17 cellular contexts compared by ENCODE assay signal in the genomic region with DNA sequence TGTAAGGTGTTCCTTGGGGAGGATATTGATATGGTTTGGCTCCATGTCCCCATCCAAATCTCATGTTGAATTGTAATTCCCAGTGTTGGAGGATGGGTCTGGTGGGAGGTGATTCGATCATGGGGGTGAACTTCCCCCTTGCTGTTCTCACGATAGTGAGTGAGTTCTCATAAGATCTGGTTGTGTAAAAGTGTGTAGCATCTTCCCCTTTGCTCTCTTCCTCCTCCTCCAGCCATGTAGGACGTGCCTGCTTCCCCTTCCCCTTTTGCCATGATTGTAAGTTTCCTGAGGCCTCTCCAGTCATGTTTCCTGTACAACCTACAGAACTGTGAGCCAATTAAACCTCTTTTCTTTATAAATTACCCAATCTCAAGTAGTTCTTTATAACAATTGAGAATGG.
DNase-seq lines count a peak whose midpoint lies in the region; ATAC-seq, FAIRE-seq and TF ChIP-seq lines count a peak whose summit lies in the region.
"Had no signal": no experiment of that assay in that cellular context is flagged by ENCODE, and none has a peak within 500 bp of the region (broad histone marks: within the 10 kb centered on the region; RNA-seq: fewer than 3 reads in every experiment).

No MANE protein-coding gene starts in this region.

- WGBS in GM12878 (ENCODE audit: insufficient coverage, insufficient replicate concordance, low lambda C conversion rate, missing lambda C conversion rate) = 43% methylated on average over 3 of the region's 3 CpGs

- in situ Hi-C loops in GM12878 (cut with MboI) = no loop called here
- in situ Hi-C loops in KBM-7 (cut with MboI; ENCODE audit: low pct_unique_long_range_greater_than_20kb, low sequenced_read_pairs) = no loop called here

- no peaks in the 10 kb centered on the region for H3K36me3 Mint-ChIP-seq in nephron (ENCODE audit: low read depth)
- H3K36me3 Mint-ChIP-seq: CD8-positive, alpha-beta T cell had no signal

- BruUV-seq in GM12878 (replicated peaks; lab: Mats Ljungman, UMichigan) = no TSS peak

- no peak for TF ChIP-seq RAD21 in GM12878 (IDR thresholded peaks at IDR 0.05; ENCODE audit: insufficient read depth, low read depth, low read length)

- no peaks in the 10 kb centered on the region for H4K20me1 ChIP-seq in GM12878 (ENCODE audit: control insufficient read depth, insufficient read depth)

- ATAC-seq in GM12878 (no peak), HG03039 (IDR thresholded peaks at IDR 0.05; ENCODE audit: unreplicated experiment) (no peak)
- ATAC-seq: CD8-positive, alpha-beta T cell; GM23338; HCT116 had no signal

- no peak overlapping the region for H3K4me3 ChIP-seq in GM12878
- H3K4me3 ChIP-seq: GM23338 had no signal

- intact Hi-C loops in GM12878 (cut with micrococcal nuclease; ENCODE audit: unreplicated experiment) = no loop called here

- DNase-seq in MV-4-11 (lab: John Stamatoyannopoulos, UW) (peak; percentile 3), GM12878 (ENCODE audit: low read depth, low spot score) (no peak), KBM-7 (no peak)
- no peak for DNase-seq in activated T-cell treated with anti-CD3 and anti-CD28 coated beads, Interleukin-2, amount 50 U/mL, for 1 hour
- DNase-seq: C1 segment of cervical spinal cord; Caco-2; CD4-positive, CD25-positive, alpha-beta regulatory T cell; CD8-positive, alpha-beta T cell; DMS153; DND-41; H9 had no signal

- TF ChIP-seq CTCF in GM12878 (IDR thresholded peaks at IDR 0.05 in 2 of 3, conservative IDR thresholded peaks at IDR 0.05 in 1 of 3; ENCODE audit: control insufficient read depth in 2 of 3, extremely low read depth in 1 of 3, insufficient read depth in 1 of 3, low read depth in 3 of 3, low read length in 3 of 3) (no peak), nephron (IDR thresholded peaks at IDR 0.05; ENCODE audit: unreplicated experiment in 3 of 3) (no peak)

- no peak overlapping the region for H3K9ac ChIP-seq in GM12878 (ENCODE audit: control insufficient read depth, insufficient read depth, low read length)

- no peaks in the 10 kb centered on the region for H3K79me2 ChIP-seq in GM12878 (ENCODE audit: control insufficient read depth, insufficient read depth, low read length)

- no peak for TF ChIP-seq POLR2A in GM12878 (IDR thresholded peaks at IDR 0.05; ENCODE audit: low read depth, low read length)

- H3K27ac ChIP-seq in GM12878 (ENCODE audit: control insufficient read depth, insufficient read depth) = no peak overlapping the region

- peaks cover 37% of the 10 kb centered on the region for H3K4me1 Mint-ChIP-seq in nephron
- H3K4me1 Mint-ChIP-seq: CD4-positive, CD25-positive, alpha-beta regulatory T cell had no signal

- no peak overlapping the region for H2AFZ ChIP-seq in GM12878 (ENCODE audit: control insufficient read depth, low read depth, low read length)
- H2AFZ ChIP-seq: GM23338 had no signal

- SMC1A ChIA-PET in GM12878 (lab: Charles Lee; ENCODE audit: uncharacterized antibody, unreplicated experiment) = no interaction called here

- RAD21 ChIA-PET in GM12878 (lab: Charles Lee; ENCODE audit: unreplicated experiment) = interaction anchor here (0.7 kb wide), 1 partner anchor 351 kb away, joined by 4 read pairs; no protein-coding TSS in a partner anchor

- H3K27me3 Mint-ChIP-seq in nephron (ENCODE audit: low read depth) = peaks cover 4% of the 10 kb centered on the region
- H3K27me3 Mint-ChIP-seq: CD4-positive, CD25-positive, alpha-beta regulatory T cell had no signal

- no peaks in the 10 kb centered on the region for H3K36me3 ChIP-seq in GM12878 (ENCODE audit: control insufficient read depth in 2 of 2, insufficient read depth in 2 of 2, low read length in 1 of 2)

- no peaks in the 10 kb centered on the region; the same call in 2 of the 3 replicates for H3K9me3 ChIP-seq in GM12878 (replicated peaks; ENCODE audit: control insufficient read depth, insufficient read depth, low read length)
- H3K9me3 ChIP-seq: Caco-2 had no signal

- no peaks in the 10 kb centered on the region for H3K27me3 ChIP-seq in GM12878 (replicated peaks in 1 of 2; ENCODE audit: control insufficient read depth in 2 of 2, insufficient read depth in 2 of 2, low read length in 1 of 2)

- no peak overlapping the region for H3K4me3 Mint-ChIP-seq in nephron
- H3K4me3 Mint-ChIP-seq: CD4-positive, CD25-positive, alpha-beta regulatory T cell; CD8-positive, alpha-beta T cell; GM23338; H9 had no signal

- H3K4me2 ChIP-seq in GM12878 (ENCODE audit: control insufficient read depth, insufficient read depth) = no peak overlapping the region
- H3K4me2 ChIP-seq: GM23338 had no signal

- peak; percentile 23 for FAIRE-seq in GM12878 (lab: Jason Lieb, UNC)
- FAIRE-seq: G401.6, GM19239 had no signal

- H3K9me3 Mint-ChIP-seq in nephron = no peaks in the 10 kb centered on the region
- H3K9me3 Mint-ChIP-seq: CD8-positive, alpha-beta T cell; GM23338; H9 had no signal

- CTCF ChIA-PET in GM12878 (lab: Yijun Ruan, JAX) = no interaction called here

- H3K4me1 ChIP-seq in GM12878 (ENCODE audit: control insufficient read depth, insufficient read depth, low read length) = no peaks in the 10 kb centered on the region
- H3K4me1 ChIP-seq: Caco-2 had no signal

- POLR2A ChIA-PET in GM12878 (lab: Charles Lee) = interaction anchor here (0.7 kb wide), 1 partner anchor 98 kb away, joined by 3 read pairs; no protein-coding TSS in a partner anchor

- no peak for TF ChIP-seq EP300 in GM12878 (IDR thresholded peaks at IDR 0.05; ENCODE audit: borderline replicate concordance in 1 of 2, control insufficient read depth in 1 of 2, low read depth in 2 of 2, low read length in 2 of 2)

- peak overlapping the region; percentile 82 to 94 (median 87) for H3K27ac Mint-ChIP-seq in nephron
- H3K27ac Mint-ChIP-seq: CD4-positive, CD25-positive, alpha-beta regulatory T cell; CD8-positive, alpha-beta T cell; GM23338; H9 had no signal

TF ChIP-seq in GM12878, 131 proteins besides CTCF, POLR2A, EP300 and RAD21 (continues in another document):
- TF ChIP-seq TBL1XR1 (IDR thresholded peaks at IDR 0.05; ENCODE audit: low read depth, low read length) (no peak), SUZ12 (IDR thresholded peaks at IDR 0.05; ENCODE audit: unreplicated experiment) (no peak), CREB1 (IDR thresholded peaks at IDR 0.05; ENCODE audit: low read depth) (no peak), KDM1A (IDR thresholded peaks at IDR 0.05; ENCODE audit: borderline replicate concordance) (no peak), RAD51 (IDR thresholded peaks at IDR 0.05) (no peak)
- TF ChIP-seq, protein P1, sequence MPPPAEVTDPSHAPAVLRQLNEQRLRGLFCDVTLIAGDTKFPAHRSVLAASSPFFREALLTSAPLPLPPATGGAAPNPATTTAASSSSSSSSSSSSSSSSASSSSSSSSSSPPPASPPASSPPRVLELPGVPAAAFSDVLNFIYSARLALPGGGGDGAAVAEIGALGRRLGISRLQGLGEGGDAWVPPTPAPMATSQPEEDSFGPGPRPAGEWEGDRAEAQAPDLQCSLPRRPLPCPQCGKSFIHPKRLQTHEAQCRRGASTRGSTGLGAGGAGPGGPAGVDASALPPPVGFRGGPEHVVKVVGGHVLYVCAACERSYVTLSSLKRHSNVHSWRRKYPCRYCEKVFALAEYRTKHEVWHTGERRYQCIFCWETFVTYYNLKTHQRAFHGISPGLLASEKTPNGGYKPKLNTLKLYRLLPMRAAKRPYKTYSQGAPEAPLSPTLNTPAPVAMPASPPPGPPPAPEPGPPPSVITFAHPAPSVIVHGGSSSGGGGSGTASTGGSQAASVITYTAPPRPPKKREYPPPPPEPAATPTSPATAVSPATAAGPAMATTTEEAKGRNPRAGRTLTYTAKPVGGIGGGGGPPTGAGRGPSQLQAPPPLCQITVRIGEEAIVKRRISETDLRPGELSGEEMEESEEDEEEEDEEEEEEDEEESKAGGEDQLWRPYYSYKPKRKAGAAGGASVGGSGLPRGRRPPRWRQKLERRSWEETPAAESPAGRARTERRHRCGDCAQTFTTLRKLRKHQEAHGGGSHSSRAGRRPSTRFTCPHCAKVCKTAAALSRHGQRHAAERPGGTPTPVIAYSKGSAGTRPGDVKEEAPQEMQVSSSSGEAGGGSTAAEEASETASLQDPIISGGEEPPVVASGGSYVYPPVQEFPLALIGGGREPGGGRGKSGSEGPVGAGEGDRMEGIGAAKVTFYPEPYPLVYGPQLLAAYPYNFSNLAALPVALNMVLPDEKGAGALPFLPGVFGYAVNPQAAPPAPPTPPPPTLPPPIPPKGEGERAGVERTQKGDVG (CRISPR knock-in tag; IDR thresholded peaks at IDR 0.05) = no peak
- TF ChIP-seq, protein P2, sequence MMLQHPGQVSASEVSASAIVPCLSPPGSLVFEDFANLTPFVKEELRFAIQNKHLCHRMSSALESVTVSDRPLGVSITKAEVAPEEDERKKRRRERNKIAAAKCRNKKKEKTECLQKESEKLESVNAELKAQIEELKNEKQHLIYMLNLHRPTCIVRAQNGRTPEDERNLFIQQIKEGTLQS (IDR thresholded peaks at IDR 0.05; ENCODE audit: borderline replicate concordance, extremely low read depth, low read depth, low read length) = no peak
- TF ChIP-seq, protein P3, sequence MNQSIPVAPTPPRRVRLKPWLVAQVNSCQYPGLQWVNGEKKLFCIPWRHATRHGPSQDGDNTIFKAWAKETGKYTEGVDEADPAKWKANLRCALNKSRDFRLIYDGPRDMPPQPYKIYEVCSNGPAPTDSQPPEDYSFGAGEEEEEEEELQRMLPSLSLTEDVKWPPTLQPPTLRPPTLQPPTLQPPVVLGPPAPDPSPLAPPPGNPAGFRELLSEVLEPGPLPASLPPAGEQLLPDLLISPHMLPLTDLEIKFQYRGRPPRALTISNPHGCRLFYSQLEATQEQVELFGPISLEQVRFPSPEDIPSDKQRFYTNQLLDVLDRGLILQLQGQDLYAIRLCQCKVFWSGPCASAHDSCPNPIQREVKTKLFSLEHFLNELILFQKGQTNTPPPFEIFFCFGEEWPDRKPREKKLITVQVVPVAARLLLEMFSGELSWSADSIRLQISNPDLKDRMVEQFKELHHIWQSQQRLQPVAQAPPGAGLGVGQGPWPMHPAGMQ (IDR thresholded peaks at IDR 0.05; ENCODE audit: borderline replicate concordance) = no peak
